In the genomic region with DNA sequence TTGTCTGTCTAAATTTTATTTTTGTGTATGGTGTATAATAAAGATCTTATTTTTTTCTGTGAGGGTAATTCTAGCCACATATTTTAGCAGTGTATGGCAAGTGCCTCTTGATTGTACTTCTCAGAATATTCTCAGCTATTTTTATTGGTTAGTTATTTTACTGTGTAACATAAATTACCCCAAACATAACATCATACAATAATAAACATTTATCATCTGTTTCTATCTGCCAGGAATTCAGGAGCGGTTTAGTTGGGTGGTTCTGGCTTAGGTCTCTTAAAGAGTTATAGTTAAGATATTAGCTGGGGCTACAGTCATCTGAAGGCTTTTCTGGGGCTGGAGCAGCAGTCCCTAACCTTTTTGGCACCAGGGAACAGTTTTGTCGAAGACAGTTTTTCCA, we compare ENCODE assay signal across 33 cellular contexts.
"Had no signal": no experiment of that assay in that cellular context is flagged by ENCODE, and none has a peak within 500 bp of the region (broad histone marks: within the 10 kb centered on the region; RNA-seq: fewer than 3 reads in every experiment).

No MANE protein-coding gene starts in this region.

- H3K4me1 Mint-ChIP-seq: activated CD4-positive, alpha-beta T cell treated with anti-CD3 and anti-CD28 coated beads, Interleukin-2, amount 10 ng/mL, durations not matched to agents 24 days and 14 days; activated CD8-positive, alpha-beta memory T cell treated with anti-CD3 and anti-CD28 coated beads, Interleukin-2, amount 10 ng/mL, durations not matched to agents 7 days and 5 days; central memory CD8-positive, alpha-beta T cell had no signal

- H3K9me3 Mint-ChIP-seq: activated CD4-positive, alpha-beta memory T cell treated with anti-CD3 and anti-CD28 coated beads for 36 hours; activated CD4-positive, alpha-beta T cell treated with anti-CD3 and anti-CD28 coated beads, Interleukin-2, amount 10 ng/mL, durations not matched to agents 24 days and 14 days; central memory CD8-positive, alpha-beta T cell; dendritic cell treated with granulocyte-macrophage colony-stimulating factor and Interleukin-4, amounts not matched to agents 40 ng/mL and 50 ng/mL, for 4 days; endodermal cell; T-cell; T-helper 1 cell treated with Interleukin-12 subunit alpha and Interleukin-12 subunit beta and Interleukin-4 antibody, amounts not matched to agents 30 μg/mL and 1 μg/mL, for 36 hours; T-helper 2 cell treated with Interferon-gamma antibody and Interleukin-4, amounts not matched to agents 5 μg/mL and 100 μg/mL, for 36 hours had no signal

- H3K27me3 Mint-ChIP-seq: activated CD4-positive, alpha-beta memory T cell treated with anti-CD3 and anti-CD28 coated beads for 36 hours; activated CD4-positive, alpha-beta T cell treated with anti-CD3 and anti-CD28 coated beads for 36 hours; activated CD8-positive, alpha-beta memory T cell treated with anti-CD3 and anti-CD28 coated beads, Interleukin-2, amount 10 ng/mL, durations not matched to agents 7 days and 5 days; activated naive CD8-positive, alpha-beta T cell; central memory CD8-positive, alpha-beta T cell; dendritic cell treated with granulocyte-macrophage colony-stimulating factor and Interleukin-4, amounts not matched to agents 40 ng/mL and 50 ng/mL, for 4 days; T-cell had no signal

- H3K36me3 ChIP-seq: brain microvascular endothelial cell, WERI-Rb-1 had no signal

- DNase-seq: activated CD4-positive, alpha-beta memory T cell treated with anti-CD3 and anti-CD28 coated beads for 36 hours; activated CD4-positive, alpha-beta T cell treated with anti-CD3 and anti-CD28 coated beads for 36 hours; activated CD4-positive, alpha-beta T cell treated with anti-CD3 and anti-CD28 coated beads, Interleukin-2, amount 10 ng/mL, durations not matched to agents 24 days and 14 days; activated CD4-positive, CD25-positive, alpha-beta regulatory T cell; activated CD4-positive, CD25-positive, alpha-beta regulatory T cell treated with anti-CD3 and anti-CD28 coated beads, Interleukin-2, amount 50 U/mL, for 72 hours; activated CD8-positive, alpha-beta memory T cell treated with anti-CD3 and anti-CD28 coated beads, Interleukin-2, amount 10 ng/mL, durations not matched to agents 7 days and 5 days; activated CD8-positive, alpha-beta memory T cell treated with anti-CD3 and anti-CD28 coated beads, Interleukin-2, amount 50 U/mL, for 4 hours; activated CD8-positive, alpha-beta T cell treated with anti-CD3 and anti-CD28 coated beads, Interleukin-2, amount 10 ng/mL, durations not matched to agents 7 days and 5 days; activated gamma-delta T cell; activated naive CD4-positive, alpha-beta T cell; activated naive CD4-positive, alpha-beta T cell treated with anti-CD3 and anti-CD28 coated beads, Interleukin-2, amount 50 U/mL, for 16 hours; activated T-cell treated with anti-CD3 and anti-CD28 coated beads, Interleukin-2, amount 50 U/mL, for 1 hour; activated T-cell treated with anti-CD3 and anti-CD28 coated beads, Interleukin-2, amount 50 U/mL, for 48 hours; amniotic stem cell; anterior cingulate cortex; brain microvascular endothelial cell; dorsolateral prefrontal cortex; effector memory CD4-positive, alpha-beta T cell; endodermal cell; foreskin keratinocyte; gastrocnemius medialis; glutamatergic neuron; heart left ventricle; T-cell; T1000; WERI-Rb-1 had no signal

- H3K4me3 Mint-ChIP-seq: activated CD4-positive, alpha-beta memory T cell treated with anti-CD3 and anti-CD28 coated beads for 36 hours; activated CD4-positive, alpha-beta T cell treated with anti-CD3 and anti-CD28 coated beads for 36 hours; activated CD4-positive, alpha-beta T cell treated with anti-CD3 and anti-CD28 coated beads, Interleukin-2, amount 10 ng/mL, durations not matched to agents 24 days and 14 days; activated CD8-positive, alpha-beta memory T cell treated with anti-CD3 and anti-CD28 coated beads, Interleukin-2, amount 10 ng/mL, durations not matched to agents 7 days and 5 days; activated CD8-positive, alpha-beta T cell treated with anti-CD3 and anti-CD28 coated beads, Interleukin-2, amount 10 ng/mL, durations not matched to agents 7 days and 5 days; activated naive CD8-positive, alpha-beta T cell; central memory CD8-positive, alpha-beta T cell; dendritic cell treated with granulocyte-macrophage colony-stimulating factor and Interleukin-4, amounts not matched to agents 40 ng/mL and 50 ng/mL, for 4 days; endodermal cell; T-cell; T-helper 1 cell treated with Interleukin-12 subunit alpha and Interleukin-12 subunit beta and Interleukin-4 antibody, amounts not matched to agents 30 μg/mL and 1 μg/mL, for 36 hours; T-helper 2 cell treated with Interferon-gamma antibody and Interleukin-4, amounts not matched to agents 5 μg/mL and 100 μg/mL, for 36 hours had no signal

- H3K9me3 ChIP-seq: gastrocnemius medialis, heart left ventricle had no signal

- H3K27ac ChIP-seq: brain microvascular endothelial cell, coronary artery, dorsolateral prefrontal cortex, foreskin keratinocyte, gastrocnemius medialis, heart left ventricle, WERI-Rb-1 had no signal

- ATAC-seq: activated CD4-positive, alpha-beta T cell treated with anti-CD3 and anti-CD28 coated beads for 36 hours; activated CD8-positive, alpha-beta memory T cell treated with anti-CD3 and anti-CD28 coated beads, Interleukin-2, amount 10 ng/mL, durations not matched to agents 7 days and 5 days; activated CD8-positive, alpha-beta T cell treated with anti-CD3 and anti-CD28 coated beads, Interleukin-2, amount 10 ng/mL, durations not matched to agents 7 days and 5 days; esophagus mucosa; foreskin keratinocyte; gastrocnemius medialis; heart left ventricle; T-cell had no signal

- H3K4me3 ChIP-seq: coronary artery, dorsolateral prefrontal cortex, gastrocnemius medialis, heart left ventricle had no signal

- H3K27ac Mint-ChIP-seq: activated CD4-positive, alpha-beta memory T cell treated with anti-CD3 and anti-CD28 coated beads for 36 hours; activated CD4-positive, alpha-beta T cell treated with anti-CD3 and anti-CD28 coated beads for 36 hours; activated CD4-positive, alpha-beta T cell treated with anti-CD3 and anti-CD28 coated beads, Interleukin-2, amount 10 ng/mL, durations not matched to agents 24 days and 14 days; activated CD8-positive, alpha-beta memory T cell treated with anti-CD3 and anti-CD28 coated beads, Interleukin-2, amount 10 ng/mL, durations not matched to agents 7 days and 5 days; activated CD8-positive, alpha-beta T cell treated with anti-CD3 and anti-CD28 coated beads, Interleukin-2, amount 10 ng/mL, durations not matched to agents 7 days and 5 days; activated naive CD8-positive, alpha-beta T cell; dendritic cell treated with granulocyte-macrophage colony-stimulating factor and Interleukin-4, amounts not matched to agents 40 ng/mL and 50 ng/mL, for 4 days; endodermal cell; T-cell; T-helper 1 cell treated with Interleukin-12 subunit alpha and Interleukin-12 subunit beta and Interleukin-4 antibody, amounts not matched to agents 30 μg/mL and 1 μg/mL, for 36 hours; T-helper 2 cell treated with Interferon-gamma antibody and Interleukin-4, amounts not matched to agents 5 μg/mL and 100 μg/mL, for 36 hours had no signal

- H3K4me1 ChIP-seq: foreskin keratinocyte had no signal

- H3K27me3 ChIP-seq: brain microvascular endothelial cell, dorsolateral prefrontal cortex, foreskin keratinocyte, gastrocnemius medialis, heart left ventricle had no signal

- H3K36me3 Mint-ChIP-seq: activated CD8-positive, alpha-beta memory T cell treated with anti-CD3 and anti-CD28 coated beads, Interleukin-2, amount 10 ng/mL, durations not matched to agents 7 days and 5 days had no signal
